ENCODE assay signal across 25 cellular contexts in genomic region chr12:602700-603068, GRCh38.
"Had no signal": no experiment of that assay in that cellular context is flagged by ENCODE, and none has a peak within 500 bp of the region (broad histone marks: within the 10 kb centered on the region; RNA-seq: fewer than 3 reads in every experiment).

No MANE protein-coding gene starts in this region.

- H3K27me3 ChIP-seq: dorsolateral prefrontal cortex, esophagus muscularis mucosa, gastrocnemius medialis, hepatocyte, left lung had no signal

- H3K27ac ChIP-seq: coronary artery, dorsolateral prefrontal cortex, esophagus muscularis mucosa, gastrocnemius medialis, hepatocyte, left lung, lower lobe of right lung had no signal

- H3K9me3 ChIP-seq: esophagus muscularis mucosa, gastrocnemius medialis, left lung, lower lobe of right lung, mucosa of descending colon had no signal

- H2AFZ ChIP-seq: hepatocyte had no signal

- H3K4me3 ChIP-seq: coronary artery, dorsolateral prefrontal cortex, esophagus muscularis mucosa, gastrocnemius medialis, hepatocyte, left lung, lower lobe of right lung, mucosa of descending colon had no signal

- H3K36me3 ChIP-seq: esophagus muscularis mucosa, gastrocnemius medialis, left lung, lower lobe of right lung had no signal

- H3K4me2 ChIP-seq: hepatocyte had no signal

- ATAC-seq: gastrocnemius medialis, left lung, left ventricle myocardium superior, lower lobe of right lung, mucosa of descending colon had no signal

- FAIRE-seq: colon, endothelial cell of umbilical vein, kidney had no signal

- H3K79me2 ChIP-seq: hepatocyte had no signal

- DNase-seq: dermis blood vessel endothelial cell; dorsolateral prefrontal cortex; effector CD4-positive, alpha-beta T cell; effector memory CD4-positive, alpha-beta T cell; foreskin fibroblast; foreskin melanocyte; gastrocnemius medialis; glutamatergic neuron; head of caudate nucleus; hypothalamus; immature natural killer cell; islet precursor cell; kidney; kidney glomerular epithelial cell; left lung; left ventricle myocardium superior; lower lobe of right lung; mesenchymal stem cell; mucosa of descending colon; naive B cell had no signal
